Comparison of ENCODE assay signal across 14 cellular contexts in genomic region chr15:65666257-65666656, GRCh38. TPM values are rescaled to one million over a fixed set of nuclear protein-coding genes. Genes with fewer than 3 reads are reported as not detected.
DNase-seq lines count a peak whose midpoint lies in the region; ATAC-seq and TF ChIP-seq lines count a peak whose summit lies in the region.
"Had no signal": no experiment of that assay in that cellular context is flagged by ENCODE, and none has a peak within 500 bp of the region (broad histone marks: within the 10 kb centered on the region; RNA-seq: fewer than 3 reads in every experiment).

No MANE protein-coding gene starts in this region.

- H2AK5ac ChIP-seq in trophoblast cell (ENCODE audit: low read length): no peak overlapping the region

- H4K8ac ChIP-seq in trophoblast cell (ENCODE audit: low read depth, low read length): no peak overlapping the region

- WGBS in trophoblast cell (ENCODE audit: extremely low coverage, insufficient coverage, insufficient read length): no CpG with 5 or more reads among the region's 3 CpGs
- 70% methylated on average over 3 of the region's 3 CpGs for WGBS in esophagus squamous epithelium, 2 donors

- H2AFZ ChIP-seq in SU-DHL-6 (ENCODE audit: low read depth, low read length, severe bottlenecking) (no peak overlapping the region), fibroblast of lung (ENCODE audit: low read length) (no peak overlapping the region), trophoblast cell (ENCODE audit: insufficient read depth, low read length, poor library complexity) (no peak overlapping the region)

- TF ChIP-seq CTCF in SU-DHL-6 (IDR thresholded peaks at IDR 0.05; ENCODE audit: insufficient read depth, low read length, poor library complexity, severe bottlenecking) (no peak), fibroblast of lung (conservative IDR thresholded peaks at IDR 0.05 in 1 of 2, IDR thresholded peaks at IDR 0.05 in 1 of 2; ENCODE audit: low read depth in 1 of 2, low read length in 2 of 2) (no peak), esophagus squamous epithelium (IDR thresholded peaks at IDR 0.05) (no peak)

- H3K4me3 ChIP-seq in SU-DHL-6 (ENCODE audit: insufficient read depth, low read length, poor library complexity, severe bottlenecking) (no peak overlapping the region), fibroblast of lung (replicated peaks in 1 of 4; ENCODE audit: control extremely low read depth in 1 of 4, insufficient read depth in 1 of 4, low read depth in 3 of 4, low read length in 4 of 4) (no peak overlapping the region), trophoblast cell (ENCODE audit: low read depth, low read length) (no peak overlapping the region), esophagus squamous epithelium (no peak overlapping the region)
- H3K4me3 ChIP-seq: GM12878, right atrium auricular region, testis had no signal

- peaks cover 87% of the 10 kb centered on the region for H3F3A ChIP-seq in SU-DHL-6 (ENCODE audit: insufficient read depth)

- no peak for ATAC-seq in GM19455 (IDR thresholded peaks at IDR 0.05; ENCODE audit: unreplicated experiment)
- ATAC-seq in GM21447 (IDR thresholded peaks at IDR 0.05; ENCODE audit: unreplicated experiment): no peak
- ATAC-seq: GM12878 had no signal

- no peak overlapping the region for H2BK12ac ChIP-seq in trophoblast cell (ENCODE audit: low read length)

- DNase-seq in GM04503 (ENCODE audit: low read depth): peak; percentile 32
- DNase-seq in fibroblast of lung (ENCODE audit: low read depth in 2 of 2): peak; percentile 66 to 68
- DNase-seq in trophoblast cell: peak; percentile 72 to 75
- no peak for DNase-seq in esophagus squamous epithelium (lab: John Stamatoyannopoulos, UW)
- no peak for DNase-seq in NCI-H2107 treated with DMSO at 0.1 percent for 48 hours (lab: John Stamatoyannopoulos, UW; ENCODE audit: unreplicated experiment)
- DNase-seq: activated effector memory CD4-positive, alpha-beta T cell treated with anti-CD3 and anti-CD28 coated beads, Interleukin-2, amount 50 U/mL, for 16 hours; NCI-H1694; T-helper 1 cell; testis had no signal

- H2BK5ac ChIP-seq in trophoblast cell (ENCODE audit: low read depth, low read length, poor library complexity): no peak overlapping the region

- H3K27me3 ChIP-seq in SU-DHL-6 (ENCODE audit: low read length): no peaks in the 10 kb centered on the region
- no peaks in the 10 kb centered on the region for H3K27me3 ChIP-seq in fibroblast of lung (ENCODE audit: control insufficient read depth, insufficient read depth, low read length)
- no peaks in the 10 kb centered on the region for H3K27me3 ChIP-seq in trophoblast cell (ENCODE audit: insufficient read depth, low read length)
- H3K27me3 ChIP-seq in esophagus squamous epithelium: no peaks in the 10 kb centered on the region
- H3K27me3 ChIP-seq: right atrium auricular region, testis had no signal

- H3K36me3 ChIP-seq in SU-DHL-6 (ENCODE audit: low read length) (peaks cover 78% of the 10 kb centered on the region), fibroblast of lung (ENCODE audit: control insufficient read depth, insufficient read depth, low read length) (no peaks in the 10 kb centered on the region), trophoblast cell (ENCODE audit: control insufficient read depth in 1 of 2, insufficient read depth in 2 of 2, low read length in 2 of 2) (no peaks in the 10 kb centered on the region), esophagus squamous epithelium (peaks cover 0 to 95% (median 0%) of the 10 kb centered on the region in 3 donors)

- no peaks in the 10 kb centered on the region for H3K79me1 ChIP-seq in trophoblast cell (ENCODE audit: low read length)

- H4K12ac ChIP-seq in trophoblast cell (ENCODE audit: low read depth, low read length): no peak overlapping the region

- H3K9me3 ChIP-seq in SU-DHL-6 (ENCODE audit: insufficient read depth, low read length): no peaks in the 10 kb centered on the region
- H3K9me3 ChIP-seq in fibroblast of lung (ENCODE audit: control insufficient read depth, insufficient read depth, low read depth, low read length): no peaks in the 10 kb centered on the region
- H3K9me3 ChIP-seq in trophoblast cell (ENCODE audit: insufficient read depth, low read depth, low read length): no peaks in the 10 kb centered on the region
- H3K9me3 ChIP-seq in esophagus squamous epithelium: no peaks in the 10 kb centered on the region
- H3K9me3 ChIP-seq: right atrium auricular region, testis had no signal

- H3K14ac ChIP-seq in trophoblast cell (ENCODE audit: low read length): no peak overlapping the region

- H2BK120ac ChIP-seq in trophoblast cell (ENCODE audit: insufficient read depth, low read length, poor library complexity): no peak overlapping the region

- H3K4ac ChIP-seq in trophoblast cell (ENCODE audit: low read depth, low read length): no peak overlapping the region

- H3K9ac ChIP-seq in SU-DHL-6 (ENCODE audit: low read length) (no peak overlapping the region), fibroblast of lung (ENCODE audit: insufficient read depth, low read length) (no peak overlapping the region), trophoblast cell (ENCODE audit: low read length) (no peak overlapping the region)

- H3K4me2 ChIP-seq in SU-DHL-6 (ENCODE audit: low read depth, low read length, poor library complexity, severe bottlenecking) (no peak overlapping the region), fibroblast of lung (ENCODE audit: extremely low read depth, insufficient read depth, low read length) (no peak overlapping the region), trophoblast cell (ENCODE audit: low read length) (no peak overlapping the region)

- H4K91ac ChIP-seq in trophoblast cell (ENCODE audit: low read depth, low read length): no peak overlapping the region

- intact Hi-C loops in esophagus squamous epithelium (cut with DNase I): no loop called here

- TF ChIP-seq POLR2A in esophagus squamous epithelium (IDR thresholded peaks at IDR 0.05): no peak

- no peak overlapping the region for H3K18ac ChIP-seq in trophoblast cell (ENCODE audit: low read length)

- no peaks in the 10 kb centered on the region for H3K79me2 ChIP-seq in SU-DHL-6 (ENCODE audit: insufficient read depth, low read length)
- H3K79me2 ChIP-seq in fibroblast of lung (ENCODE audit: control insufficient read depth, insufficient read depth, low read length): no peaks in the 10 kb centered on the region
- H3K79me2 ChIP-seq in trophoblast cell (ENCODE audit: control insufficient read depth, insufficient read depth, low read length, poor library complexity): no peaks in the 10 kb centered on the region

- H3K4me1 ChIP-seq in fibroblast of lung (ENCODE audit: control insufficient read depth, extremely low read depth, insufficient read depth, low read length) (no peaks in the 10 kb centered on the region), trophoblast cell (ENCODE audit: control insufficient read depth in 1 of 2, insufficient read depth in 2 of 2, low read length in 2 of 2) (no peaks in the 10 kb centered on the region), esophagus squamous epithelium (no peaks in the 10 kb centered on the region)
- H3K4me1 ChIP-seq: right atrium auricular region, testis had no signal

- H3K23ac ChIP-seq in trophoblast cell (ENCODE audit: low read length): no peak overlapping the region

- H3K27ac ChIP-seq in SU-DHL-6 (ENCODE audit: low read depth, low read length) (peak overlapping the region; percentile 93), fibroblast of lung (ENCODE audit: insufficient read depth, low read length) (no peak overlapping the region), trophoblast cell (ENCODE audit: low read depth, low read length) (no peak overlapping the region), esophagus squamous epithelium (no peak overlapping the region)
- H3K27ac ChIP-seq: right atrium auricular region, testis had no signal

- H3K9me2 ChIP-seq in SU-DHL-6 (replicated peaks; ENCODE audit: insufficient read depth, low read length): no peaks in the 10 kb centered on the region

- H4K20me1 ChIP-seq in SU-DHL-6 (ENCODE audit: low read depth, low read length) (no peaks in the 10 kb centered on the region), fibroblast of lung (ENCODE audit: control insufficient read depth, extremely low read depth, insufficient read depth, low read length) (no peaks in the 10 kb centered on the region)

RNA-seq across cellular contexts. Expression of gene SLC24A1, which starts 44.5 kb away (rescaled TPM):
- total RNA-seq in fibroblast of lung (3.9 and 4.5 TPM in 2 replicates), esophagus squamous epithelium (1 to 10 TPM; 1.7 to 5.8 (median 3.6) TPM)
- polyA plus RNA-seq in fibroblast of lung: 7.0 and 7.9 TPM in 2 replicates
- 4.7 and 6.9 TPM in 2 replicates for polyA plus RNA-seq in fibroblast of lung (2012)
- polyA minus RNA-seq in fibroblast of lung (ENCODE audit: low replicate concordance): 5.7 and 11.3 TPM in 2 replicates
- polyA plus RNA-seq in trophoblast cell (2013): 9.5 and 9.6 TPM in 2 replicates

RNA-seq across cellular contexts. Expression of gene INTS14, which starts 55.3 kb away (rescaled TPM):
- total RNA-seq in fibroblast of lung: 31.5 and 32.6 TPM in 2 replicates
- 54.3 and 55.9 TPM in 2 replicates for polyA plus RNA-seq in fibroblast of lung
- polyA plus RNA-seq in fibroblast of lung (2012): 24.7 and 27.9 TPM in 2 replicates
- 18.9 and 30.8 TPM in 2 replicates for polyA minus RNA-seq in fibroblast of lung (ENCODE audit: low replicate concordance)
- 28.3 and 29.2 TPM in 2 replicates for polyA plus RNA-seq in trophoblast cell (2013)
- 10 to 100 TPM; 16.5 to 38.7 (median 26.7) TPM for total RNA-seq in esophagus squamous epithelium

Comparison
In these comparisons a context has a peak if more than half of its experiments do, and no peak if none do; other contexts are left out.
1. DNase-seq: peak in GM04503 (single experiment), fibroblast of lung (2 of 2) and trophoblast cell (2 of 2); none in esophagus squamous epithelium (single experiment) and NCI-H2107 treated with DMSO at 0.1 percent for 48 hours (single experiment).